In genomic region chr1:71224958-71225357, GRCh38 we compare ENCODE assay signal across 16 cellular contexts.
A peak's percentile ranks its signal among the peaks of the same experiment; 100 is the strongest.
DNase-seq lines count a peak whose midpoint lies in the region; FAIRE-seq and TF ChIP-seq lines count a peak whose summit lies in the region.
"Had no signal": no experiment of that assay in that cellular context is flagged by ENCODE, and none has a peak within 500 bp of the region (broad histone marks: within the 10 kb centered on the region; RNA-seq: fewer than 3 reads in every experiment).

No MANE protein-coding gene starts in this region.

- no peaks in the 10 kb centered on the region for H3K4me1 ChIP-seq in transverse colon
- H3K4me1 ChIP-seq: BE2C had no signal

- no peaks in the 10 kb centered on the region for H3K27me3 ChIP-seq in transverse colon
- H3K27me3 ChIP-seq: BE2C had no signal

- in situ Hi-C loops in transverse colon (cut with MboI; ENCODE audit: low pct_ligation_motif_present in 1 of 4, low pct_unique_long_range_greater_than_20kb in 1 of 4, low sequenced_read_pairs in 3 of 4), result no loop called here

- H3K36me3 Mint-ChIP-seq in glutamatergic neuron (ENCODE audit: unreplicated experiment), result no peaks in the 10 kb centered on the region
- H3K36me3 Mint-ChIP-seq: CD4-positive, CD25-positive, alpha-beta regulatory T cell; CD8-positive, alpha-beta memory T cell had no signal

- intact Hi-C loops in transverse colon (cut with DNase I; ENCODE audit: low total_unique reads), result no loop called here

- no peak for TF ChIP-seq EP300 in transverse colon (IDR thresholded peaks at IDR 0.05; ENCODE audit: low read depth)

- WGBS in transverse colon (ENCODE audit: low coverage in 1 of 2), 2 donors, result 86 to 96% methylated on average over 4 of the region's 4 CpGs

- H3K4me3 Mint-ChIP-seq in glutamatergic neuron (ENCODE audit: unreplicated experiment), result peak overlapping the region; percentile 43
- H3K4me3 Mint-ChIP-seq: CD4-positive, CD25-positive, alpha-beta regulatory T cell; CD8-positive, alpha-beta memory T cell had no signal

- H3K36me3 ChIP-seq in transverse colon, result no peaks in the 10 kb centered on the region
- H3K36me3 ChIP-seq: BE2C had no signal

- peak overlapping the region; percentile 63 for H3K27ac ChIP-seq in angular gyrus (ENCODE audit: low read depth, low read length)
- H3K27ac ChIP-seq in transverse colon, result no peak overlapping the region

- DNase-seq in Ammon's horn (ENCODE audit: low spot score), result peak; percentile 23
- no peak for DNase-seq in glutamatergic neuron
- peak; percentile 56 for DNase-seq in superior temporal gyrus (ENCODE audit: extremely low spot score)
- no peak for DNase-seq in transverse colon
- no peak for DNase-seq in HTR-8/SVneo (ENCODE audit: insufficient read length, low spot score)
- DNase-seq: BE2C; C1 segment of cervical spinal cord; CD4-positive, CD25-positive, alpha-beta regulatory T cell; CD8-positive, alpha-beta memory T cell; COR-L47; DMS153; DMS79; GF-D8; GOT3; H7 had no signal

- H3K27ac Mint-ChIP-seq in glutamatergic neuron (ENCODE audit: unreplicated experiment), result peak overlapping the region; percentile 24
- H3K27ac Mint-ChIP-seq: CD4-positive, CD25-positive, alpha-beta regulatory T cell; CD8-positive, alpha-beta memory T cell had no signal

- FAIRE-seq in HTR-8/SVneo (lab: Jason Lieb, UNC), result no peak

- TF ChIP-seq CTCF in glutamatergic neuron (IDR thresholded peaks at IDR 0.05; ENCODE audit: partially characterized antibody, unreplicated experiment) (no peak), transverse colon (IDR thresholded peaks at IDR 0.05) (no peak)

- no peak for TF ChIP-seq POLR2A in transverse colon (IDR thresholded peaks at IDR 0.05)

- H3K9me3 ChIP-seq in transverse colon, result no peaks in the 10 kb centered on the region
- H3K9me3 ChIP-seq: BE2C had no signal

- no peak overlapping the region for H3K4me3 ChIP-seq in transverse colon

- peaks cover 2% of the 10 kb centered on the region for H3K27me3 Mint-ChIP-seq in glutamatergic neuron (ENCODE audit: unreplicated experiment)
- H3K27me3 Mint-ChIP-seq: CD4-positive, CD25-positive, alpha-beta regulatory T cell; CD8-positive, alpha-beta memory T cell had no signal

- H3K4me1 Mint-ChIP-seq in glutamatergic neuron (ENCODE audit: low read depth, unreplicated experiment), result peaks cover 35% of the 10 kb centered on the region
- H3K4me1 Mint-ChIP-seq: CD4-positive, CD25-positive, alpha-beta regulatory T cell; CD8-positive, alpha-beta memory T cell had no signal

- peaks cover 2% of the 10 kb centered on the region for H3K9me3 Mint-ChIP-seq in glutamatergic neuron (ENCODE audit: unreplicated experiment)

Comparison
In these comparisons a context has a peak if more than half of its experiments do, and no peak if none do; other contexts are left out.
1. DNase-seq: peak in Ammon's horn (single experiment) and superior temporal gyrus (single experiment); none in glutamatergic neuron (single experiment), transverse colon (single experiment) and HTR-8/SVneo (single experiment).